19 cellular contexts compared by ENCODE assay signal in genomic region chr16:67545665-67546024, GRCh38.
"Had no signal": no experiment of that assay in that cellular context is flagged by ENCODE, and none has a peak within 500 bp of the region (broad histone marks: within the 10 kb centered on the region; RNA-seq: fewer than 3 reads in every experiment).

No MANE protein-coding gene starts in this region.

- H3K27ac ChIP-seq: right atrium auricular region had no signal

- H3K9me3 Mint-ChIP-seq: activated CD4-positive, alpha-beta memory T cell treated with anti-CD3 and anti-CD28 coated beads, Interleukin-2, amount 10 ng/mL, durations not matched to agents 7 days and 5 days; activated T-cell treated with anti-CD3 and anti-CD28 coated beads, Interleukin-2, amount 50 U/mL, for 4 hours; nephron; T-helper 1 cell treated with Interleukin-12 subunit alpha and Interleukin-12 subunit beta and Interleukin-4 antibody, amounts not matched to agents 30 μg/mL and 1 μg/mL, for 36 hours had no signal

- H3K4me3 Mint-ChIP-seq: activated CD4-positive, alpha-beta memory T cell treated with anti-CD3 and anti-CD28 coated beads, Interleukin-2, amount 10 ng/mL, durations not matched to agents 7 days and 5 days; activated naive CD8-positive, alpha-beta T cell; activated T-cell treated with anti-CD3 and anti-CD28 coated beads, Interleukin-2, amount 50 U/mL, for 4 hours; nephron; T-helper 1 cell treated with Interleukin-12 subunit alpha and Interleukin-12 subunit beta and Interleukin-4 antibody, amounts not matched to agents 30 μg/mL and 1 μg/mL, for 36 hours had no signal

- H3K4me3 ChIP-seq: coronary artery, esophagus muscularis mucosa, left lung, right atrium auricular region, smooth muscle cell, thyroid gland had no signal

- H3K27me3 Mint-ChIP-seq: activated CD4-positive, alpha-beta memory T cell treated with anti-CD3 and anti-CD28 coated beads, Interleukin-2, amount 10 ng/mL, durations not matched to agents 7 days and 5 days; activated naive CD8-positive, alpha-beta T cell; progenitor cell of endocrine pancreas had no signal

- H3K4me1 Mint-ChIP-seq: nephron had no signal

- ATAC-seq: activated T-cell treated with anti-CD3 and anti-CD28 coated beads, Interleukin-2, amount 50 U/mL, for 4 hours; left lung had no signal

- H3K9me3 ChIP-seq: esophagus muscularis mucosa, left lung, right atrium auricular region, thyroid gland had no signal

- DNase-seq: activated CD4-positive, alpha-beta memory T cell treated with anti-CD3 and anti-CD28 coated beads, Interleukin-2, amount 10 ng/mL, durations not matched to agents 7 days and 5 days; activated CD4-positive, alpha-beta T cell treated with anti-CD3 and anti-CD28 coated beads for 4 hours; activated effector memory CD4-positive, alpha-beta T cell treated with anti-CD3 and anti-CD28 coated beads, Interleukin-2, amount 50 U/mL, for 16 hours; activated T-cell treated with anti-CD3 and anti-CD28 coated beads, Interleukin-2, amount 50 U/mL, for 4 hours; amniotic stem cell; effector CD4-positive, alpha-beta T cell; hippocampal formation; left lung; mesenchymal stem cell; occipital lobe; thyroid gland had no signal

- H3K27ac Mint-ChIP-seq: activated naive CD8-positive, alpha-beta T cell; nephron; progenitor cell of endocrine pancreas; T-helper 1 cell treated with Interleukin-12 subunit alpha and Interleukin-12 subunit beta and Interleukin-4 antibody, amounts not matched to agents 30 μg/mL and 1 μg/mL, for 36 hours had no signal

- H3K27me3 ChIP-seq: esophagus muscularis mucosa, left lung, right atrium auricular region, thyroid gland had no signal

- H3K4me2 ChIP-seq: smooth muscle cell had no signal
